Comparison of ENCODE assay signal across 8 cellular contexts in genomic region chr3:50971487-50971924, GRCh38.
DNase-seq lines count a peak whose midpoint lies in the region; ATAC-seq and TF ChIP-seq lines count a peak whose summit lies in the region.

No MANE protein-coding gene starts in this region.

- H3K4me3 ChIP-seq in KMS-11 (IDR thresholded peaks at IDR 0.05; ENCODE audit: insufficient read depth, low read depth, low read length) (no peak overlapping the region), RWPE2 (ENCODE audit: severe bottlenecking) (no peak overlapping the region)

- H3K27me3 ChIP-seq in KMS-11 (ENCODE audit: insufficient read depth, low read depth) (no peaks in the 10 kb centered on the region), RWPE2 (ENCODE audit: insufficient read depth, poor library complexity, severe bottlenecking) (no peaks in the 10 kb centered on the region)

- H3K27ac ChIP-seq in KMS-11, result no peak overlapping the region
- H3K27ac ChIP-seq in RWPE2 (ENCODE audit: poor library complexity, severe bottlenecking), result no peak overlapping the region
- H3K27ac ChIP-seq in substantia nigra (ENCODE audit: low read depth, low read length, poor library complexity, severe bottlenecking), result no peak overlapping the region

- H3K9me3 ChIP-seq in RWPE2 (ENCODE audit: severe bottlenecking), result no peaks in the 10 kb centered on the region

- no peaks in the 10 kb centered on the region for H4K20me1 ChIP-seq in KMS-11 (ENCODE audit: insufficient read depth)

- no peaks in the 10 kb centered on the region for H3K79me2 ChIP-seq in KMS-11 (ENCODE audit: insufficient read depth, low read depth)

- H3K9ac ChIP-seq in KMS-11, result no peak overlapping the region

- H2AFZ ChIP-seq in KMS-11 (ENCODE audit: low read depth), result no peak overlapping the region; the same call in 1 of the 2 replicates

- H3K4me1 ChIP-seq in KMS-11 (ENCODE audit: low read depth, poor library complexity, severe bottlenecking) (peaks cover 4% of the 10 kb centered on the region), RWPE2 (ENCODE audit: insufficient read depth, poor library complexity, severe bottlenecking) (no peaks in the 10 kb centered on the region)

- H3K36me3 Mint-ChIP-seq in activated naive CD4-positive, alpha-beta T cell treated with anti-CD3 and anti-CD28 coated beads, Interleukin-2, amount 50 U/mL, for 72 hours, result peaks cover 0 to 6% of the 10 kb centered on the region in 2 donors

- no peaks in the 10 kb centered on the region for H3K9me3 Mint-ChIP-seq in activated naive CD4-positive, alpha-beta T cell treated with anti-CD3 and anti-CD28 coated beads, Interleukin-2, amount 50 U/mL, for 72 hours

- TF ChIP-seq CTCF in KMS-11 (conservative IDR thresholded peaks at IDR 0.05; ENCODE audit: low read depth, low read length) (peak; percentile 88), RWPE2 (IDR thresholded peaks at IDR 0.05; ENCODE audit: poor library complexity, severe bottlenecking) (peak; percentile 87)

- no peak overlapping the region for H3K4me2 ChIP-seq in KMS-11

- ATAC-seq in GM19023 (IDR thresholded peaks at IDR 0.05; ENCODE audit: unreplicated experiment), result peak; percentile 66
- peak; percentile 71 for ATAC-seq in RWPE2 (ENCODE audit: low read depth)
- peak; percentile 78 to 81 for ATAC-seq in activated naive CD4-positive, alpha-beta T cell treated with anti-CD3 and anti-CD28 coated beads, Interleukin-2, amount 50 U/mL, for 72 hours

- H3K36me3 ChIP-seq in KMS-11 (ENCODE audit: insufficient read depth) (no peaks in the 10 kb centered on the region), RWPE2 (ENCODE audit: low read depth) (no peaks in the 10 kb centered on the region)

- no peak overlapping the region for H3K27ac Mint-ChIP-seq in activated naive CD4-positive, alpha-beta T cell treated with anti-CD3 and anti-CD28 coated beads, Interleukin-2, amount 50 U/mL, for 72 hours

- DNase-seq in AML-193 (lab: John Stamatoyannopoulos, UW), result peak; percentile 54 to 64
- DNase-seq in RWPE2 (ENCODE audit: low spot score), result no peak
- peak in 1 of 2 donors; percentile 53 for DNase-seq in activated naive CD4-positive, alpha-beta T cell treated with anti-CD3 and anti-CD28 coated beads, Interleukin-2, amount 50 U/mL, for 72 hours (ENCODE audit: low spot score in 2 of 2)
- DNase-seq in iPS DF 19.7 (ENCODE audit: low read depth, low spot score), result peak; percentile 52
- peak; percentile 23 for DNase-seq in stimulated activated CD4-positive, alpha-beta T cell treated with anti-CD3 and anti-CD28 coated beads, Interleukin-4, amount 100 ng/mL, for 1 hour
- DNase-seq in substantia nigra (lab: John Stamatoyannopoulos, UW), result no peak

Comparison
In these comparisons a context has a peak if more than half of its experiments do, and no peak if none do; other contexts are left out.
1. DNase-seq: peak in AML-193 (2 of 2), iPS DF 19.7 (single experiment) and stimulated activated CD4-positive, alpha-beta T cell treated with anti-CD3 and anti-CD28 coated beads, Interleukin-4, amount 100 ng/mL, for 1 hour (single experiment); none in RWPE2 (single experiment) and substantia nigra (0 of 49).
2. Peak in every context shown above with its lines, with median percentiles within 50 percentile points of each other: ATAC-seq.